ENCODE assay signal across 1 cellular context in the genomic region with DNA sequence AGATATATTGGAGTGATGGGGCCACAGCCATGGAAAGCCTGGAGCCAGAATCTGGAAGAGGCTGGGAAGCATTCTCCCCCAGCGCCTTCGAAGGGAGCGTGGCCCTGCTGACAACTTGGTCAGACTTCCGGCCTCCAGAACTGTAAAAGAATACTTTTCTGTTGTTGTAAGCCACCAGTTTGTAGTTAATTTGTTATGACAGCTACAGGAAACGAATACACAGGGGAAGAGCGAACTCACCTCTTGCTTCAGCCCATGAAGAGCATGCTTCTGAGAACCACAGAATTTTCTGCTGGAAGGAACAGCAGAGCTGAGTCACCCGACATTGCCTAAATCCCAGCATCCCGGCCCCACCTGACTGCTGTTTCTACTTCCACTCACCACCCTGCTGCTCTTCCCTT.
TF ChIP-seq lines count a peak whose summit lies in the region.

No MANE protein-coding gene starts in this region.

TF ChIP-seq in SK-N-SH, 30 proteins besides CTCF, POLR2A, EP300 and RAD21 (continued from another document):
- TF ChIP-seq, protein P1, sequence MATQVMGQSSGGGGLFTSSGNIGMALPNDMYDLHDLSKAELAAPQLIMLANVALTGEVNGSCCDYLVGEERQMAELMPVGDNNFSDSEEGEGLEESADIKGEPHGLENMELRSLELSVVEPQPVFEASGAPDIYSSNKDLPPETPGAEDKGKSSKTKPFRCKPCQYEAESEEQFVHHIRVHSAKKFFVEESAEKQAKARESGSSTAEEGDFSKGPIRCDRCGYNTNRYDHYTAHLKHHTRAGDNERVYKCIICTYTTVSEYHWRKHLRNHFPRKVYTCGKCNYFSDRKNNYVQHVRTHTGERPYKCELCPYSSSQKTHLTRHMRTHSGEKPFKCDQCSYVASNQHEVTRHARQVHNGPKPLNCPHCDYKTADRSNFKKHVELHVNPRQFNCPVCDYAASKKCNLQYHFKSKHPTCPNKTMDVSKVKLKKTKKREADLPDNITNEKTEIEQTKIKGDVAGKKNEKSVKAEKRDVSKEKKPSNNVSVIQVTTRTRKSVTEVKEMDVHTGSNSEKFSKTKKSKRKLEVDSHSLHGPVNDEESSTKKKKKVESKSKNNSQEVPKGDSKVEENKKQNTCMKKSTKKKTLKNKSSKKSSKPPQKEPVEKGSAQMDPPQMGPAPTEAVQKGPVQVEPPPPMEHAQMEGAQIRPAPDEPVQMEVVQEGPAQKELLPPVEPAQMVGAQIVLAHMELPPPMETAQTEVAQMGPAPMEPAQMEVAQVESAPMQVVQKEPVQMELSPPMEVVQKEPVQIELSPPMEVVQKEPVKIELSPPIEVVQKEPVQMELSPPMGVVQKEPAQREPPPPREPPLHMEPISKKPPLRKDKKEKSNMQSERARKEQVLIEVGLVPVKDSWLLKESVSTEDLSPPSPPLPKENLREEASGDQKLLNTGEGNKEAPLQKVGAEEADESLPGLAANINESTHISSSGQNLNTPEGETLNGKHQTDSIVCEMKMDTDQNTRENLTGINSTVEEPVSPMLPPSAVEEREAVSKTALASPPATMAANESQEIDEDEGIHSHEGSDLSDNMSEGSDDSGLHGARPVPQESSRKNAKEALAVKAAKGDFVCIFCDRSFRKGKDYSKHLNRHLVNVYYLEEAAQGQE (IDR thresholded peaks at IDR 0.05; ENCODE audit: low read depth, low read length), result peak; percentile 4; the same call in 1 of the 2 replicates
- TF ChIP-seq JUND (IDR thresholded peaks at IDR 0.05), result peak; percentile 91
- no peak for TF ChIP-seq SIN3A (IDR thresholded peaks at IDR 0.05; ENCODE audit: borderline replicate concordance, low read depth, low read length)
- peak; percentile 90 for TF ChIP-seq NFIC (IDR thresholded peaks at IDR 0.05; ENCODE audit: borderline replicate concordance)
- no peak for TF ChIP-seq IRF3 (IDR thresholded peaks at IDR 0.05; ENCODE audit: low read depth, low read length)
- peak; percentile 98 for TF ChIP-seq PBX3 (IDR thresholded peaks at IDR 0.05)
- peak; percentile 92; the same call in 1 of the 2 replicates for TF ChIP-seq TCF12 (IDR thresholded peaks at IDR 0.05)
- no peak for TF ChIP-seq YY1 (IDR thresholded peaks at IDR 0.05; ENCODE audit: low read depth)
- no peak for TF ChIP-seq CHD2 (IDR thresholded peaks at IDR 0.05; ENCODE audit: low read length, partially characterized antibody)
- TF ChIP-seq TEAD4 (IDR thresholded peaks at IDR 0.05; ENCODE audit: borderline replicate concordance, insufficient read depth), result peak; percentile 74; the same call in 1 of the 2 replicates
- no peak for TF ChIP-seq RCOR1 (IDR thresholded peaks at IDR 0.05; ENCODE audit: low read length)
- TF ChIP-seq RXRA (IDR thresholded peaks at IDR 0.05; ENCODE audit: borderline replicate concordance, low read depth), result peak; percentile 64; the same call in 1 of the 2 replicates
- no peak for TF ChIP-seq NRF1 (IDR thresholded peaks at IDR 0.05; ENCODE audit: low read depth, low read length)
- no peak for TF ChIP-seq EZH2phosphoT487 (IDR thresholded peaks at IDR 0.05; ENCODE audit: borderline replicate concordance, low read depth)
- TF ChIP-seq FOXM1 (IDR thresholded peaks at IDR 0.05; ENCODE audit: low read depth), result no peak
- no peak for TF ChIP-seq GATA2 (CRISPR knock-in tag; IDR thresholded peaks at IDR 0.05)
- TF ChIP-seq RFX5 (IDR thresholded peaks at IDR 0.05; ENCODE audit: low read length), result no peak
- peak; percentile 72 for TF ChIP-seq ELF1 (IDR thresholded peaks at IDR 0.05)
- TF ChIP-seq MEF2A (IDR thresholded peaks at IDR 0.05; ENCODE audit: borderline replicate concordance, low read depth), result 0 out of 2 replicates have a peak, but pooled peaks have one; percentile 48
- TF ChIP-seq MAX (IDR thresholded peaks at IDR 0.05; ENCODE audit: low read depth), result peak; percentile 93
- TF ChIP-seq POLR2AphosphoS5 (IDR thresholded peaks at IDR 0.05; ENCODE audit: low read depth, low read length), result peak; percentile 41; the same call in 1 of the 2 replicates
- no peak for TF ChIP-seq MXI1 (IDR thresholded peaks at IDR 0.05; ENCODE audit: low read depth, low read length)
- TF ChIP-seq TAF1 (IDR thresholded peaks at IDR 0.05; ENCODE audit: borderline replicate concordance, low read depth, low read length), result no peak
